21 cellular contexts compared by ENCODE assay signal in the genomic region with DNA sequence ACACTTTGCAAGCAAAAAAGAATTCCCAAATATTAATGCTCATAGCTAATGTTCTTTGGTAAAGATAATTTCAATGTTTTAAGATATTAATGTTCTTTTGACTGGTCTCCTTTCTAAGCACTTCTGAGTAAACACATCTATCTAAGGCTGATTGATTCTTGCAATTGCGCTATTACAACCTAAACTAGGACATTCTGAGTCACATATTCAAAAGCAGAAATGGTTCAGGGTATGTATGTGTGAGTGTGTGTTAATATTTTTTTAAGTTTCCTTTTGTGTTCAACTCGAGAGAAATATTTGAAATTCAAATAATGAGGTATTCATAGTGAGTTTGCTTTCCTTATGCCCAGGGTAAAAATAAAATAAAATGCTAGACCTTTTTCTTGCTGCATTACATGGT.
"Had no signal": no experiment of that assay in that cellular context is flagged by ENCODE, and none has a peak within 500 bp of the region (broad histone marks: within the 10 kb centered on the region; RNA-seq: fewer than 3 reads in every experiment).

No MANE protein-coding gene starts in this region.

- H3K27ac ChIP-seq: PC-9 had no signal

- DNase-seq: activated CD4-positive, alpha-beta T cell treated with anti-CD3 and anti-CD28 coated beads for 1 hour; activated CD4-positive, alpha-beta T cell treated with anti-CD3 and anti-CD28 coated beads, Interleukin-2, amount 10 ng/mL, durations not matched to agents 24 days and 14 days; activated CD4-positive, alpha-beta T cell treated with anti-CD3 and anti-CD28 coated beads, Interleukin-2, amount 50 U/mL, for 48 hours; activated CD8-positive, alpha-beta memory T cell treated with anti-CD3 and anti-CD28 coated beads, Interleukin-2, amount 10 ng/mL, durations not matched to agents 7 days and 5 days; activated effector memory CD4-positive, alpha-beta T cell treated with Interleukin-2 at 50 U/mL for 16 hours; activated naive CD4-positive, alpha-beta T cell treated with anti-CD3 and anti-CD28 coated beads for 36 hours; activated T-cell treated with anti-CD3 and anti-CD28 coated beads, Interleukin-2, amount 50 U/mL, for 24 hours; amygdala; KG1; MV-4-11; NCI-H1436; NCI-H82; PC-9; SHP77 treated with DMSO at 0.1 percent for 48 hours; T-helper 17 cell; T-helper 9 cell had no signal

- H3K4me3 ChIP-seq: PC-9 had no signal

- H3K4me3 Mint-ChIP-seq: activated CD4-positive, alpha-beta T cell treated with anti-CD3 and anti-CD28 coated beads, Interleukin-2, amount 10 ng/mL, durations not matched to agents 24 days and 14 days; activated CD8-positive, alpha-beta memory T cell treated with anti-CD3 and anti-CD28 coated beads, Interleukin-2, amount 10 ng/mL, durations not matched to agents 7 days and 5 days; activated naive CD4-positive, alpha-beta T cell treated with anti-CD3 and anti-CD28 coated beads for 36 hours; activated naive CD8-positive, alpha-beta T cell; activated T-cell treated with anti-CD3 and anti-CD28 coated beads, Interleukin-2, amount 50 U/mL, for 24 hours; activated T-helper 1 cell treated with anti-CD3 and anti-CD28 coated beads, Interleukin-12 subunit alpha, Interleukin-12 subunit beta, Interleukin-2, Interleukin-4 antibody, amounts not matched to agents 30 ng/mL and 10 ng/mL and 1 ng/mL, durations not matched to agents 14 hours and 24 hours and 36 hours; brain; central memory CD8-positive, alpha-beta T cell; T-helper 17 cell; WTC11 had no signal

- H3K4me1 Mint-ChIP-seq: activated CD4-positive, alpha-beta T cell treated with anti-CD3 and anti-CD28 coated beads, Interleukin-2, amount 10 ng/mL, durations not matched to agents 24 days and 14 days; activated CD8-positive, alpha-beta memory T cell treated with anti-CD3 and anti-CD28 coated beads, Interleukin-2, amount 10 ng/mL, durations not matched to agents 7 days and 5 days; central memory CD8-positive, alpha-beta T cell; T-helper 17 cell had no signal

- H2AFZ ChIP-seq: PC-9 had no signal

- H3K4me2 ChIP-seq: PC-9 had no signal

- H3K9me3 Mint-ChIP-seq: activated CD4-positive, alpha-beta T cell treated with anti-CD3 and anti-CD28 coated beads, Interleukin-2, amount 10 ng/mL, durations not matched to agents 24 days and 14 days; activated naive CD4-positive, alpha-beta T cell treated with anti-CD3 and anti-CD28 coated beads for 36 hours; activated T-cell treated with anti-CD3 and anti-CD28 coated beads, Interleukin-2, amount 50 U/mL, for 24 hours; activated T-helper 1 cell treated with anti-CD3 and anti-CD28 coated beads, Interleukin-12 subunit alpha, Interleukin-12 subunit beta, Interleukin-2, Interleukin-4 antibody, amounts not matched to agents 30 ng/mL and 10 ng/mL and 1 ng/mL, durations not matched to agents 14 hours and 24 hours and 36 hours; central memory CD8-positive, alpha-beta T cell; WTC11 had no signal

- ATAC-seq: activated CD8-positive, alpha-beta memory T cell treated with anti-CD3 and anti-CD28 coated beads, Interleukin-2, amount 10 ng/mL, durations not matched to agents 7 days and 5 days; T-helper 17 cell; WTC11 had no signal

- H3K36me3 Mint-ChIP-seq: activated CD8-positive, alpha-beta memory T cell treated with anti-CD3 and anti-CD28 coated beads, Interleukin-2, amount 10 ng/mL, durations not matched to agents 7 days and 5 days; activated naive CD8-positive, alpha-beta T cell; brain; WTC11 had no signal

- H3K27ac Mint-ChIP-seq: activated CD4-positive, alpha-beta T cell treated with anti-CD3 and anti-CD28 coated beads, Interleukin-2, amount 10 ng/mL, durations not matched to agents 24 days and 14 days; activated CD8-positive, alpha-beta memory T cell treated with anti-CD3 and anti-CD28 coated beads, Interleukin-2, amount 10 ng/mL, durations not matched to agents 7 days and 5 days; activated naive CD4-positive, alpha-beta T cell treated with anti-CD3 and anti-CD28 coated beads for 36 hours; activated naive CD8-positive, alpha-beta T cell; activated T-cell treated with anti-CD3 and anti-CD28 coated beads, Interleukin-2, amount 50 U/mL, for 24 hours; activated T-helper 1 cell treated with anti-CD3 and anti-CD28 coated beads, Interleukin-12 subunit alpha, Interleukin-12 subunit beta, Interleukin-2, Interleukin-4 antibody, amounts not matched to agents 30 ng/mL and 10 ng/mL and 1 ng/mL, durations not matched to agents 14 hours and 24 hours and 36 hours; T-helper 17 cell; WTC11 had no signal
